In genomic region chr2:127984551-127984950, GRCh38 we compare ENCODE assay signal across 29 cellular contexts. TPM values are rescaled to one million over a fixed set of nuclear protein-coding genes. Genes with fewer than 3 reads are reported as not detected.
DNase-seq lines count a peak whose midpoint lies in the region; ATAC-seq and TF ChIP-seq lines count a peak whose summit lies in the region.
"Had no signal": no experiment of that assay in that cellular context is flagged by ENCODE, and none has a peak within 500 bp of the region (broad histone marks: within the 10 kb centered on the region; RNA-seq: fewer than 3 reads in every experiment).

No MANE protein-coding gene starts in this region.

- peak; percentile 40 for DNase-seq in ELR (ENCODE audit: low read depth)
- DNase-seq in PC-3: no peak
- peak; percentile 2 for DNase-seq in epithelial cell of esophagus (ENCODE audit: low read depth)
- DNase-seq in iris pigment epithelial cell (ENCODE audit: low read depth): peak; percentile 50
- DNase-seq in NCI-H446 (lab: John Stamatoyannopoulos, UW): no peak
- no peak for DNase-seq in mesenteric fat pad (ENCODE audit: low spot score)
- DNase-seq: activated CD4-positive, alpha-beta T cell treated with anti-CD3 and anti-CD28 coated beads, Interleukin-2, amount 10 ng/mL, durations not matched to agents 24 days and 14 days; activated gamma-delta T cell; activated T-cell treated with anti-CD3 and anti-CD28 coated beads, Interleukin-2, amount 50 U/mL, for 1 hour; BE2C; CD8-positive, alpha-beta T cell; glutamatergic neuron; Kasumi-1; kidney; naive thymus-derived CD8-positive, alpha-beta T cell; NCI-H1436 treated with DMSO at 0.1 percent for 48 hours; NCI-H2107; NCI-H345; NCI-H748 treated with DMSO at 0.1 percent for 48 hours; nucleus accumbens; stimulated activated CD4-positive, alpha-beta T cell treated with anti-CD3 and anti-CD28 coated beads, Interleukin-15, amount 100 ng/mL, for 24 hours; stimulated activated CD4-positive, alpha-beta T cell treated with anti-CD3 and anti-CD28 coated beads, Interleukin-4, amount 100 ng/mL, for 4 hours; T-helper 9 cell; transverse colon had no signal

- H2AFZ ChIP-seq in PC-3 (ENCODE audit: low read length): no peak overlapping the region

- POLR2A ChIA-PET in PC-3 (lab: Charles Lee; ENCODE audit: unreplicated experiment): interaction anchor here (0.6 kb wide), 1 partner anchor 100 kb away, joined by 3 read pairs; no protein-coding TSS in a partner anchor

- peak; percentile 51 for ATAC-seq in PC-3
- ATAC-seq in GM18511 (IDR thresholded peaks at IDR 0.05; ENCODE audit: unreplicated experiment): no peak
- ATAC-seq in gastroesophageal sphincter: no peak
- ATAC-seq: CD8-positive, alpha-beta T cell; naive thymus-derived CD8-positive, alpha-beta T cell had no signal

- CTCF ChIA-PET in PC-3 (lab: Charles Lee): no interaction called here

- H3K9me3 ChIP-seq in PC-3 (ENCODE audit: low read length) (no peaks in the 10 kb centered on the region), gastroesophageal sphincter (no peaks in the 10 kb centered on the region)
- H3K9me3 ChIP-seq: BE2C, SJSA1, transverse colon had no signal

- no peaks in the 10 kb centered on the region for H4K20me1 ChIP-seq in PC-3 (ENCODE audit: low read length)

- no peak overlapping the region for H3K9ac ChIP-seq in PC-3 (ENCODE audit: low read length)

- TF ChIP-seq CTCF in PC-3 (conservative IDR thresholded peaks at IDR 0.05; ENCODE audit: low read depth, low read length) (no peak), epithelial cell of esophagus (IDR thresholded peaks at IDR 0.05; ENCODE audit: insufficient read depth, low read depth, low read length, missing control alignments) (no peak), gastroesophageal sphincter (IDR thresholded peaks at IDR 0.05) (no peak)

- intact Hi-C loops in PC-3 (cut with micrococcal nuclease): no loop called here

- no peaks in the 10 kb centered on the region for H3K9me2 ChIP-seq in PC-3 (replicated peaks; ENCODE audit: low read length)

- no peaks in the 10 kb centered on the region for H3K27me3 ChIP-seq in PC-3 (ENCODE audit: low read length)
- no peaks in the 10 kb centered on the region for H3K27me3 ChIP-seq in gastroesophageal sphincter
- H3K27me3 ChIP-seq: BE2C, SJSA1, transverse colon had no signal

- no peak for TF ChIP-seq POLR2A in gastroesophageal sphincter (IDR thresholded peaks at IDR 0.05)

- WGBS in gastroesophageal sphincter (ENCODE audit: low coverage in 1 of 2), 2 donors: 92 to 93% methylated on average over 2 to 3 of the region's 3 CpGs

- H3F3A ChIP-seq in PC-3 (ENCODE audit: low read length, unreplicated experiment): no peaks in the 10 kb centered on the region

- no peaks in the 10 kb centered on the region for H3K79me2 ChIP-seq in PC-3 (ENCODE audit: low read length)

- no peak overlapping the region for H3K4me3 ChIP-seq in PC-3 (ENCODE audit: low read length)
- no peak overlapping the region for H3K4me3 ChIP-seq in epithelial cell of esophagus (ENCODE audit: low read length)
- no peak overlapping the region for H3K4me3 ChIP-seq in gastroesophageal sphincter
- H3K4me3 ChIP-seq: SJSA1, transverse colon had no signal

- peaks cover 38% of the 10 kb centered on the region for H3K36me3 ChIP-seq in PC-3 (ENCODE audit: low read depth, low read length)
- peaks cover 0 to 92% of the 10 kb centered on the region in 2 donors for H3K36me3 ChIP-seq in gastroesophageal sphincter
- H3K36me3 ChIP-seq: BE2C had no signal

- H3K4me2 ChIP-seq in PC-3 (ENCODE audit: low read length): no peak overlapping the region

- TF ChIP-seq EP300 in gastroesophageal sphincter (IDR thresholded peaks at IDR 0.05): no peak

- BruUV-seq in PC-3 (replicated peaks; lab: Mats Ljungman, UMichigan): no TSS peak

- no peak overlapping the region for H3K27ac ChIP-seq in PC-3 (ENCODE audit: low read length)
- H3K27ac ChIP-seq in gastroesophageal sphincter: no peak overlapping the region
- H3K27ac ChIP-seq: HL-60, SJSA1, transverse colon, VCaP had no signal

- H3K4me1 ChIP-seq in PC-3 (ENCODE audit: insufficient read depth, low read length): no peaks in the 10 kb centered on the region
- H3K4me1 ChIP-seq in gastroesophageal sphincter: no peaks in the 10 kb centered on the region
- H3K4me1 ChIP-seq: BE2C, SJSA1, transverse colon had no signal

RNA-seq across cellular contexts. Expression of gene SAP130, which starts 43.3 kb away (rescaled TPM):
- 11.1 and 13.0 TPM in 2 replicates for total RNA-seq in PC-3 (2014; rRNA removed)
- total RNA-seq in gastroesophageal sphincter: 10 to 100 TPM in 2 of 4 donors, 1 to 10 TPM in 2; 6.9 to 13.4 (median 9.7) TPM
- 18.7 TPM for total RNA-seq in mesenteric fat pad

Comparison
In these comparisons a context has a peak if more than half of its experiments do, and no peak if none do; other contexts are left out.
1. DNase-seq: peak in ELR (single experiment), epithelial cell of esophagus (single experiment) and iris pigment epithelial cell (single experiment); none in PC-3 (single experiment), NCI-H446 (0 of 2) and mesenteric fat pad (single experiment).